In genomic region chr10:122190151-122190550, GRCh38 we compare ENCODE assay signal across 15 cellular contexts.
A peak's percentile ranks its signal among the peaks of the same experiment; 100 is the strongest.
DNase-seq lines count a peak whose midpoint lies in the region; ATAC-seq and TF ChIP-seq lines count a peak whose summit lies in the region.
"Had no signal": no experiment of that assay in that cellular context is flagged by ENCODE, and none has a peak within 500 bp of the region (broad histone marks: within the 10 kb centered on the region; RNA-seq: fewer than 3 reads in every experiment).

No MANE protein-coding gene starts in this region.

- POLR2A ChIA-PET in Panc1 (lab: Charles Lee), result no interaction called here

- intact Hi-C loops in Panc1 (cut with micrococcal nuclease; ENCODE audit: unreplicated experiment), result no loop called here
- intact Hi-C loops in prostate gland (cut with DNase I), result no loop called here
- intact Hi-C loops in transverse colon (cut with DNase I; ENCODE audit: low total_unique reads), result no loop called here

- H3K4me1 ChIP-seq in Panc1 (ENCODE audit: control insufficient read depth, insufficient read depth, low read length), result peaks cover 23% of the 10 kb centered on the region
- H3K4me1 ChIP-seq in prostate gland (replicated peaks), result peaks cover 3% of the 10 kb centered on the region
- H3K4me1 ChIP-seq in transverse colon, result peaks cover 5 to 19% (median 9%) of the 10 kb centered on the region in 4 donors

- no peaks in the 10 kb centered on the region for H3K27me3 ChIP-seq in Panc1 (ENCODE audit: control insufficient read depth, insufficient read depth, low read length)
- H3K27me3 ChIP-seq in prostate gland (replicated peaks; ENCODE audit: insufficient read depth), result no peaks in the 10 kb centered on the region
- H3K27me3 ChIP-seq in transverse colon, result no peaks in the 10 kb centered on the region

- peak overlapping the region; percentile 74 for H3K4me3 Mint-ChIP-seq in glutamatergic neuron (ENCODE audit: unreplicated experiment)
- H3K4me3 Mint-ChIP-seq in activated T-cell treated with anti-CD3 and anti-CD28 coated beads, Interleukin-2, amount 50 U/mL, for 4 hours, result no peak overlapping the region
- H3K4me3 Mint-ChIP-seq: CD4-positive, alpha-beta T cell had no signal

- in situ Hi-C loops in Panc1 (cut with HindIII; ENCODE audit: low pct_unique_long_range_greater_than_20kb, low sequenced_read_pairs) (no loop called here), transverse colon (cut with MboI; ENCODE audit: low pct_ligation_motif_present in 1 of 4, low pct_unique_long_range_greater_than_20kb in 1 of 4, low sequenced_read_pairs in 3 of 4) (no loop called here)

- no peak for TF ChIP-seq EP300 in transverse colon (IDR thresholded peaks at IDR 0.05; ENCODE audit: low read depth)

- H3K36me3 ChIP-seq in Panc1 (ENCODE audit: control insufficient read depth, insufficient read depth, low read length), result no peaks in the 10 kb centered on the region
- no peaks in the 10 kb centered on the region for H3K36me3 ChIP-seq in prostate gland
- H3K36me3 ChIP-seq in transverse colon, result no peaks in the 10 kb centered on the region

- peak overlapping the region; percentile 70 for H3K27ac Mint-ChIP-seq in glutamatergic neuron (ENCODE audit: unreplicated experiment)
- H3K27ac Mint-ChIP-seq: CD4-positive, alpha-beta T cell had no signal

- no peak for TF ChIP-seq POLR2A in prostate gland (IDR thresholded peaks at IDR 0.05)
- no peak for TF ChIP-seq POLR2A in transverse colon (IDR thresholded peaks at IDR 0.05)

- H3K4me3 ChIP-seq in Panc1 (ENCODE audit: low read depth in 2 of 2, low read length in 2 of 2), result no peak overlapping the region
- H3K4me3 ChIP-seq in prostate gland, result no peak overlapping the region
- H3K4me3 ChIP-seq in transverse colon, result no peak overlapping the region
- H3K4me3 ChIP-seq: GM23248 had no signal

- H3K4me1 Mint-ChIP-seq in glutamatergic neuron (ENCODE audit: low read depth, unreplicated experiment), result peaks cover 70% of the 10 kb centered on the region
- no peaks in the 10 kb centered on the region for H3K4me1 Mint-ChIP-seq in activated T-cell treated with anti-CD3 and anti-CD28 coated beads, Interleukin-2, amount 50 U/mL, for 4 hours (ENCODE audit: low read depth)

- peaks cover 11% of the 10 kb centered on the region for H3K27me3 Mint-ChIP-seq in glutamatergic neuron (ENCODE audit: unreplicated experiment)
- H3K27me3 Mint-ChIP-seq in activated T-cell treated with anti-CD3 and anti-CD28 coated beads, Interleukin-2, amount 50 U/mL, for 4 hours (ENCODE audit: low read depth), result peaks cover 9% of the 10 kb centered on the region

- ATAC-seq in Panc1 (no peak), GM21619 (IDR thresholded peaks at IDR 0.05; ENCODE audit: unreplicated experiment) (no peak)
- ATAC-seq in activated T-cell treated with anti-CD3 and anti-CD28 coated beads, Interleukin-2, amount 50 U/mL, for 4 hours, result no peak

- DNase-seq in Panc1 (ENCODE audit: low read depth, low spot score), result no peak
- no peak for DNase-seq in glutamatergic neuron
- DNase-seq in prostate gland (ENCODE audit: low spot score), result no peak
- DNase-seq in transverse colon, result no peak
- no peak for DNase-seq in activated T-cell treated with anti-CD3 and anti-CD28 coated beads, Interleukin-2, amount 50 U/mL, for 4 hours
- no peak for DNase-seq in NCI-H146 (lab: John Stamatoyannopoulos, UW)
- DNase-seq: AML-193; CD4-positive, alpha-beta T cell; DND-41; GDM1; KBM-7; NCI-H748 treated with DMSO at 0.1 percent for 48 hours; Right ventricle myocardium superior had no signal

- no TSS peak for BruUV-seq in Panc1 (replicated peaks; lab: Mats Ljungman, UMichigan)

- CTCF ChIA-PET in Panc1 (lab: Charles Lee), result interaction anchor here (0.5 kb wide), 1 partner anchor 161 kb away, joined by 3 read pairs; no protein-coding TSS in a partner anchor

- whole genome bisulfite sequencing in prostate gland, result 54% methylated on average over 10 of the region's 10 CpGs
- 58 to 66% methylated on average over 3 to 10 of the region's 10 CpGs for WGBS in transverse colon (ENCODE audit: low coverage in 1 of 2), 2 donors

- no peaks in the 10 kb centered on the region for H3K36me3 Mint-ChIP-seq in glutamatergic neuron (ENCODE audit: unreplicated experiment)
- H3K36me3 Mint-ChIP-seq in activated T-cell treated with anti-CD3 and anti-CD28 coated beads, Interleukin-2, amount 50 U/mL, for 4 hours (ENCODE audit: insufficient read depth), result no peaks in the 10 kb centered on the region

- TF ChIP-seq CTCF in Panc1 (IDR thresholded peaks at IDR 0.05), result no peak
- TF ChIP-seq CTCF in glutamatergic neuron (IDR thresholded peaks at IDR 0.05; ENCODE audit: partially characterized antibody, unreplicated experiment), result no peak
- no peak for TF ChIP-seq CTCF in prostate gland (IDR thresholded peaks at IDR 0.05)
- no peak for TF ChIP-seq CTCF in transverse colon (IDR thresholded peaks at IDR 0.05)

- peaks cover 23% of the 10 kb centered on the region for H3K9me3 Mint-ChIP-seq in glutamatergic neuron (ENCODE audit: unreplicated experiment)
- H3K9me3 Mint-ChIP-seq in activated T-cell treated with anti-CD3 and anti-CD28 coated beads, Interleukin-2, amount 50 U/mL, for 4 hours, result no peaks in the 10 kb centered on the region
- H3K9me3 Mint-ChIP-seq: CD4-positive, alpha-beta T cell had no signal

- no peaks in the 10 kb centered on the region for H3K9me3 ChIP-seq in Panc1 (ENCODE audit: control insufficient read depth, insufficient read depth, low read depth, low read length)
- H3K9me3 ChIP-seq in prostate gland, result no peaks in the 10 kb centered on the region
- no peaks in the 10 kb centered on the region for H3K9me3 ChIP-seq in transverse colon

- peak overlapping the region; percentile 20; the same call in 1 of the 2 replicates for H3K27ac ChIP-seq in Panc1 (ENCODE audit: low read length)
- H3K27ac ChIP-seq in prostate gland, result peak overlapping the region; percentile 81 to 90
- H3K27ac ChIP-seq in transverse colon, result peak overlapping the region in 3 of 4 donors; percentile 0 to 61 (median 34)
- H3K27ac ChIP-seq: GM23248 had no signal

Comparison
In these comparisons a context has a peak if more than half of its experiments do, and no peak if none do; other contexts are left out.
1. H3K27ac ChIP-seq: peak in every context shown above with its lines; median percentile 86 in prostate gland; 34 in transverse colon; 20 in Panc1.